ENCODE assay signal across 17 cellular contexts in the genomic region with DNA sequence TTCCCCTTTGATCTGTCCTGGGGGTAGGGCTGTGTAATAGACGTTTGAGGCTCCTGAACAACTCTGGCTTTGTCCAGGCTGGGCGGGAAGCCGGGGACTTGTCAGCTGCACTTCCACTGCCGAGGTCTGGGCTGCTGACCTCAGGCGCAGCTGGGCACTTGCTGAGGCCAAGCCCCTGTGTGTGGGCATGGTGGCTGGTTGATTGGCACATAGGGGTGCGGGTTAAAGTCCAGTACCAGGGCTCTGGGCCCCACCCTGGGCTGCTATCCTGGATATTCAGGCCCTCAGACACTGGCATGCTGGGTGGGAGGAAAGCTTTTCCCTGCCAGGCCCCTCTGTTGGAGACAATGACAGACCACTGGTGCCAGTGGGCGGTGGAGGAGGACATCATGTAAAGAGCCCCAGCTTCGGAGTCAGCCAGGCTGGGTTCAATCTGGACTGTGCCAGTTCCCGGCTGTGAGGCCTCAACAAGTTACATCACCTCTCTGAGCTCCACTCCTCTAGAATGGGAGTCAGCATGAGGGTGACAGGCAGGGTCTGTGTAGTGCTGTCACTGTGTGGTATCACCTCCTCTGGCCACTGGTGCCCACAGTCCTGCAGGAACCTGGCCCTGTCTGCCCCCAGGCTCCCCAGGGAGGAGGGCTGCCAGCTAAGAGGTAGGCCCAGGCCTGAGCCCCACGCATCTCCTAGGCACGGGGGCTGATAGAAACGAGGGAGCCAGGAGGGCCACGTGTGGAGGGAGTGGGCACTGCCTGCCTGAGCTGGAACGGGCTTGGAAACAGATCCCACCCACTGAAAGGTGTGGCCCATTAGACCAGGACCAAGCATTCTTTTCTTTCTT. TPM values are rescaled to one million over a fixed set of nuclear protein-coding genes. Genes with fewer than 3 reads are reported as not detected.
DNase-seq lines count a peak whose midpoint lies in the region; ATAC-seq and TF ChIP-seq lines count a peak whose summit lies in the region.
"Had no signal": no experiment of that assay in that cellular context is flagged by ENCODE, and none has a peak within 500 bp of the region (broad histone marks: within the 10 kb centered on the region; RNA-seq: fewer than 3 reads in every experiment).

No MANE protein-coding gene starts in this region.

- 86 to 87% methylated on average over 14 of the region's 14 CpGs for WGBS in heart right ventricle, 2 donors
- WGBS in neuronal stem cell (ENCODE audit: extremely low coverage in 2 of 2, insufficient read length in 2 of 2, insufficient replicate concordance in 1 of 2), 2 donors = no CpG with 5 or more reads among the region's 14 CpGs
- 87% methylated on average over 14 of the region's 14 CpGs for whole genome bisulfite sequencing in hepatocyte (ENCODE audit: low lambda C conversion rate, missing lambda C conversion rate)

- H2AK5ac ChIP-seq in neuronal stem cell (ENCODE audit: low read depth, low read length) = peak overlapping the region; percentile 16

- H4K91ac ChIP-seq in neuronal stem cell (ENCODE audit: low read depth, low read length, poor library complexity) = peak overlapping the region; percentile 28

- no peaks in the 10 kb centered on the region for H3K79me1 ChIP-seq in neuronal stem cell (ENCODE audit: low read depth, low read length)

- H3K9me3 ChIP-seq in heart right ventricle (no peaks in the 10 kb centered on the region), neuronal stem cell (replicated peaks in 1 of 2; ENCODE audit: control insufficient read depth in 2 of 2, insufficient read depth in 1 of 2, low read depth in 1 of 2, low read length in 2 of 2) (no peaks in the 10 kb centered on the region), upper lobe of right lung (no peaks in the 10 kb centered on the region), hepatocyte (ENCODE audit: low read depth) (no peaks in the 10 kb centered on the region)
- H3K9me3 ChIP-seq: Caco-2, esophagus squamous epithelium, left lung had no signal

- peaks cover 0 to 4% (median 0%) of the 10 kb centered on the region in 9 donors for H3K36me3 ChIP-seq in heart right ventricle
- H3K36me3 ChIP-seq in neuronal stem cell (replicated peaks in 1 of 2; ENCODE audit: control insufficient read depth in 2 of 2, insufficient read depth in 2 of 2, low read length in 2 of 2) = peaks cover 0 to 29% of the 10 kb centered on the region in 2 donors
- no peaks in the 10 kb centered on the region for H3K36me3 ChIP-seq in upper lobe of right lung
- no peaks in the 10 kb centered on the region for H3K36me3 ChIP-seq in hepatocyte (replicated peaks; ENCODE audit: insufficient read depth, low read depth)
- H3K36me3 ChIP-seq: esophagus squamous epithelium had no signal

- H3K9me2 ChIP-seq in hepatocyte (replicated peaks; ENCODE audit: insufficient read depth) = no peaks in the 10 kb centered on the region

- intact Hi-C loops in heart right ventricle (cut with DNase I) (loop anchor here in 1 of 10 donors (10.0 kb wide), 1 partner anchor 49 kb away; a partner anchor contains a TSS), Right ventricle myocardium inferior (cut with DNase I) (no loop called here), upper lobe of right lung (cut with DNase I) (no loop called here)

- no peak for ATAC-seq in heart right ventricle
- ATAC-seq in Right ventricle myocardium inferior = no peak
- no peak for ATAC-seq in upper lobe of right lung
- ATAC-seq: left lung, Panc1 had no signal

- no peak for DNase-seq in heart right ventricle
- DNase-seq in Right ventricle myocardium inferior (ENCODE audit: missing footprints) = no peak
- DNase-seq in hippocampal formation (lab: John Stamatoyannopoulos, UW) = peak; percentile 88 to 89
- no peak for DNase-seq in neuronal stem cell (ENCODE audit: low spot score)
- DNase-seq in upper lobe of right lung = peak; percentile 58
- DNase-seq in hepatocyte (ENCODE audit: low spot score) = no peak
- DNase-seq in NAMALWA (ENCODE audit: low spot score) = no peak
- no peak for DNase-seq in D341Med (ENCODE audit: low spot score)
- DNase-seq: ACHN; activated CD4-positive, alpha-beta T cell treated with anti-CD3 and anti-CD28 coated beads, Interleukin-2, amount 50 U/mL, for 48 hours; Caco-2; esophagus squamous epithelium; GF-D8; NCI-H2029 treated with DMSO at 0.1 percent for 48 hours; NCI-H526 had no signal

- no peak overlapping the region for H3K4me2 ChIP-seq in neuronal stem cell (ENCODE audit: insufficient read depth, low read length, poor library complexity, severe bottlenecking)
- H3K4me2 ChIP-seq in hepatocyte = no peak overlapping the region

- no peak for TF ChIP-seq CTCF in heart right ventricle (IDR thresholded peaks at IDR 0.05)
- TF ChIP-seq CTCF in upper lobe of right lung (IDR thresholded peaks at IDR 0.05) = no peak
- no peak for TF ChIP-seq CTCF in hepatocyte (IDR thresholded peaks at IDR 0.05; ENCODE audit: poor library complexity)

- no peak overlapping the region for H2BK5ac ChIP-seq in neuronal stem cell (ENCODE audit: low read length)

- H3K14ac ChIP-seq in neuronal stem cell (ENCODE audit: low read length) = peak overlapping the region; percentile 60

- no peak overlapping the region for H2AFZ ChIP-seq in neuronal stem cell (ENCODE audit: low read length)
- H2AFZ ChIP-seq in hepatocyte = no peak overlapping the region

- peak overlapping the region; percentile 78 for H3K18ac ChIP-seq in neuronal stem cell (ENCODE audit: low read length)

- H3K27ac ChIP-seq in heart right ventricle (peak overlapping the region in 8 of 10 donors; percentile 39 to 85 (median 76)), neuronal stem cell (replicated peaks; ENCODE audit: low read length) (no peak overlapping the region), upper lobe of right lung (peak overlapping the region; percentile 28), hepatocyte (no peak overlapping the region)
- H3K27ac ChIP-seq: esophagus squamous epithelium had no signal

- no peak overlapping the region for H3K4ac ChIP-seq in neuronal stem cell (ENCODE audit: low read length)

- no peaks in the 10 kb centered on the region for H3K79me2 ChIP-seq in hepatocyte

- H3K23ac ChIP-seq in neuronal stem cell (ENCODE audit: low read depth, low read length, poor library complexity) = no peak overlapping the region

- H3K27me3 ChIP-seq in heart right ventricle = no peaks in the 10 kb centered on the region
- H3K27me3 ChIP-seq in neuronal stem cell (ENCODE audit: control insufficient read depth in 3 of 3, insufficient read depth in 3 of 3, low read depth in 1 of 3, low read length in 3 of 3) = no peaks in the 10 kb centered on the region
- H3K27me3 ChIP-seq in upper lobe of right lung = no peaks in the 10 kb centered on the region
- no peaks in the 10 kb centered on the region for H3K27me3 ChIP-seq in hepatocyte
- H3K27me3 ChIP-seq: esophagus squamous epithelium, left lung had no signal

- H4K8ac ChIP-seq in neuronal stem cell (ENCODE audit: low read depth, low read length) = no peak overlapping the region

- peak overlapping the region; percentile 24 for H2BK12ac ChIP-seq in neuronal stem cell (ENCODE audit: low read length)

- peaks cover 12 to 92% (median 78%) of the 10 kb centered on the region in 9 donors for H3K4me1 ChIP-seq in heart right ventricle
- peaks cover 23 to 49% of the 10 kb centered on the region in 2 donors for H3K4me1 ChIP-seq in neuronal stem cell (ENCODE audit: control insufficient read depth in 2 of 2, insufficient read depth in 1 of 2, low read depth in 1 of 2, low read length in 2 of 2)
- H3K4me1 ChIP-seq in upper lobe of right lung = peaks cover 65% of the 10 kb centered on the region
- peaks cover 8% of the 10 kb centered on the region for H3K4me1 ChIP-seq in hepatocyte (ENCODE audit: insufficient read depth)
- H3K4me1 ChIP-seq: Caco-2 had no signal

- no peak overlapping the region for H3K4me3 ChIP-seq in heart right ventricle
- no peak overlapping the region for H3K4me3 ChIP-seq in neuronal stem cell (ENCODE audit: low read length in 2 of 2)
- no peak overlapping the region for H3K4me3 ChIP-seq in upper lobe of right lung
- H3K4me3 ChIP-seq in hepatocyte = no peak overlapping the region
- H3K4me3 ChIP-seq: esophagus squamous epithelium, left lung had no signal

- H2BK15ac ChIP-seq in neuronal stem cell (ENCODE audit: low read length) = no peak overlapping the region

- H4K20me1 ChIP-seq in hepatocyte (ENCODE audit: insufficient read depth, poor library complexity, severe bottlenecking) = no peaks in the 10 kb centered on the region

- peak overlapping the region; percentile 10 for H3K9ac ChIP-seq in neuronal stem cell (ENCODE audit: low read depth, low read length, poor library complexity)

- no peak overlapping the region for H2BK120ac ChIP-seq in neuronal stem cell (ENCODE audit: low read depth, low read length)

RNA-seq across cellular contexts. Expression of a gene that starts 42.5 kb away (rescaled TPM):
- total RNA-seq in heart right ventricle = 10 to 100 TPM; 49.6 to 66.8 (median 62.5) TPM
- 10 to 100 TPM; 50.4 to 60.7 TPM for polyA plus RNA-seq in heart right ventricle
- 54.2 TPM for total RNA-seq in Right ventricle myocardium inferior
- 113 TPM for polyA plus RNA-seq in neuronal stem cell (2013, experiment 1 of 2)
- 110 TPM for polyA plus RNA-seq in neuronal stem cell (2013, experiment 2 of 2)
- 77.8 TPM for total RNA-seq in upper lobe of right lung
- 73.2 and 79.7 TPM in 2 replicates for total RNA-seq in hepatocyte
- polyA plus RNA-seq in hepatocyte = 62.6 and 64.2 TPM in 2 replicates

RNA-seq across cellular contexts. Expression of a gene that starts 42.8 kb away (rescaled TPM):
- 10 to 100 TPM; 14.7 to 21.4 (median 18.5) TPM for total RNA-seq in heart right ventricle
- 1 to 10 TPM; 6.9 to 9.5 TPM for polyA plus RNA-seq in heart right ventricle
- total RNA-seq in Right ventricle myocardium inferior = 13.8 TPM
- polyA plus RNA-seq in neuronal stem cell (2013, experiment 1 of 2) = 50.6 TPM
- polyA plus RNA-seq in neuronal stem cell (2013, experiment 2 of 2) = 55.6 TPM
- 36.2 TPM for total RNA-seq in upper lobe of right lung
- total RNA-seq in hepatocyte = 52.7 and 57.5 TPM in 2 replicates
- polyA plus RNA-seq in hepatocyte = 42.3 and 52.7 TPM in 2 replicates

RNA-seq across cellular contexts. Expression of a gene that starts 51.0 kb away (rescaled TPM):
- total RNA-seq in heart right ventricle = 10 to 100 TPM in 6 of 10 donors, 1 to 10 TPM in 4; 6.5 to 18.0 (median 10.7) TPM
- polyA plus RNA-seq in heart right ventricle = 10 to 100 TPM; 23.5 to 32.1 TPM
- total RNA-seq in Right ventricle myocardium inferior = 14.6 TPM
- polyA plus RNA-seq in neuronal stem cell (2013, experiment 1 of 2) = 60.5 TPM
- 61.7 TPM for polyA plus RNA-seq in neuronal stem cell (2013, experiment 2 of 2)
- 64.5 TPM for total RNA-seq in upper lobe of right lung
- 13.2 and 15.6 TPM in 2 replicates for total RNA-seq in hepatocyte
- polyA plus RNA-seq in hepatocyte = 20.6 and 22.3 TPM in 2 replicates

Comparison
In these comparisons a context has a peak if more than half of its experiments do, and no peak if none do; other contexts are left out.
1. DNase-seq: peak in hippocampal formation (2 of 2) and upper lobe of right lung (single experiment); none in heart right ventricle (0 of 2), Right ventricle myocardium inferior (single experiment), neuronal stem cell (single experiment), hepatocyte (single experiment), NAMALWA (single experiment) and D341Med (single experiment).
2. H3K27ac ChIP-seq: peak in heart right ventricle (8 of 10) and upper lobe of right lung (single experiment); none in neuronal stem cell (single experiment) and hepatocyte (single experiment).